In genomic region chr14:40920380-40920779, GRCh38 we compare ENCODE assay signal across 8 cellular contexts.
"Had no signal": no experiment of that assay in that cellular context is flagged by ENCODE, and none has a peak within 500 bp of the region (broad histone marks: within the 10 kb centered on the region; RNA-seq: fewer than 3 reads in every experiment).

No MANE protein-coding gene starts in this region.

- FAIRE-seq: G401.6, GM12878, GM12891, GM12892, GM18507, GM19239 had no signal

- ATAC-seq: GM12878 had no signal

- DNase-seq: GDM1, GF-D8 had no signal

- H3K4me3 ChIP-seq: GM12878 had no signal
